23 cellular contexts compared by ENCODE assay signal in the genomic region with DNA sequence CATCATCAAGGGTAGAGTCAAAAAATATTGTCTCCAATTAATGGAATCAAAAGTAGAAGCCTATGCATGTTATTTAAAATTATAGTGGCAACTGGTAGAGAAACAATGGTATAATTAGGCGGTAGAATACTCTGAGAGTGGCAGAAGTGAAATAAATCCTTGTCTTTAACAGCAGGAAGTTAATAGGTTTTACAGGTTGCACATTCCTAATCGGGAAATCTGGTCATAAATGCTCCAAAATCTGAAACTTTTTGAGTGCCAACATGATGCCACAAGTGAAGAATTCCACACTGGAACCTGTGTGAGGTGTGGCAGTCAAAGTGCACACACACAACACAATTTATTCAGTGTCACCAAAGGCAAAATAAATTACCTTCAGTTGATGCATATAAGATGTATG.
"Had no signal": no experiment of that assay in that cellular context is flagged by ENCODE, and none has a peak within 500 bp of the region (broad histone marks: within the 10 kb centered on the region; RNA-seq: fewer than 3 reads in every experiment).

No MANE protein-coding gene starts in this region.

- H3K4me3 ChIP-seq: neural progenitor cell, ovary, psoas muscle, right lobe of liver, sigmoid colon, stomach, thoracic aorta, thyroid gland, tibial nerve, upper lobe of left lung, vagina had no signal

- H3K36me3 ChIP-seq: neural progenitor cell, ovary, right lobe of liver, sigmoid colon, stomach, thoracic aorta, thyroid gland, tibial nerve, upper lobe of left lung, vagina had no signal

- H3K4me2 ChIP-seq: neural progenitor cell had no signal

- DNase-seq: occipital lobe; ovary; posterior cingulate gyrus; psoas muscle; right cardiac atrium; right lobe of liver; sigmoid colon; small intestine; stimulated activated CD4-positive, alpha-beta T cell treated with anti-CD3 and anti-CD28 coated beads, Interleukin-15, amount 100 ng/mL, for 24 hours; stimulated activated CD4-positive, alpha-beta T cell treated with anti-CD3 and anti-CD28 coated beads, Interleukin-2, amount 100 ng/mL, for 24 hours; stimulated activated CD4-positive, alpha-beta T cell treated with anti-CD3 and anti-CD28 coated beads, Interleukin-2, amount 100 ng/mL, for 48 hours; stimulated activated CD4-positive, alpha-beta T cell treated with anti-CD3 and anti-CD28 coated beads, Interleukin-4, amount 100 ng/mL, for 24 hours; stimulated activated naive B cell treated with anti-CD40 and anti-IgM and Interleukin-4, amounts not matched to agents 10 μg/mL and 1 μg/mL and 100 μg/mL, for 72 hours; stimulated activated naive CD4-positive, alpha-beta T cell treated with Interleukin-2 at 50 U/mL for 16 hours; stomach; thyroid gland; upper lobe of left lung had no signal

- H3K4me1 ChIP-seq: neural progenitor cell, parathyroid adenoma, psoas muscle, right lobe of liver, sigmoid colon, stomach, tibial nerve, upper lobe of left lung, vagina had no signal

- ATAC-seq: psoas muscle; right cardiac atrium; right lobe of liver; stimulated activated effector memory CD8-positive, alpha-beta T cell treated with anti-CD3 and anti-CD28 coated beads, Interleukin-12 subunit alpha, Interleukin-12 subunit beta, amount 100 ng/mL, for 72 hours; stimulated activated naive B cell treated with anti-CD40 and anti-IgM and Interleukin-4, amounts not matched to agents 10 μg/mL and 1 μg/mL and 100 μg/mL, for 72 hours had no signal

- H3K27me3 ChIP-seq: neural progenitor cell, ovary, right lobe of liver, sigmoid colon, stomach, thyroid gland, tibial nerve, upper lobe of left lung, vagina had no signal

- H3K79me2 ChIP-seq: parathyroid adenoma had no signal

- H3K9ac ChIP-seq: neural progenitor cell, parathyroid adenoma had no signal

- H3K27ac ChIP-seq: neural progenitor cell, ovary, parathyroid adenoma, psoas muscle, right lobe of liver, sigmoid colon, stomach, thoracic aorta, thyroid gland, tibial nerve, upper lobe of left lung, vagina had no signal
